ENCODE assay signal across 1 cellular context in genomic region chr7:70325509-70326101, GRCh38.
TF ChIP-seq lines count a peak whose summit lies in the region.

No MANE protein-coding gene starts in this region.

TF ChIP-seq in WTC11, 78 proteins besides CTCF, POLR2A, EP300 and RAD21 (continued from another document):
- no peak for TF ChIP-seq USF1 (CRISPR knock-in tag; IDR thresholded peaks at IDR 0.05)
